In genomic region chr12:49684310-49684854, GRCh38 we compare ENCODE assay signal across 26 cellular contexts.
DNase-seq lines count a peak whose midpoint lies in the region; ATAC-seq and TF ChIP-seq lines count a peak whose summit lies in the region.
"Had no signal": no experiment of that assay in that cellular context is flagged by ENCODE, and none has a peak within 500 bp of the region (broad histone marks: within the 10 kb centered on the region; RNA-seq: fewer than 3 reads in every experiment).

No MANE protein-coding gene starts in this region.

- no peak overlapping the region for H3K9ac ChIP-seq in KMS-11

- no peak for DNase-seq in activated T-cell treated with anti-CD3 and anti-CD28 coated beads, Interleukin-2, amount 50 U/mL, for 24 hours
- DNase-seq in activated T-cell treated with anti-CD3 and anti-CD28 coated beads for 4 hours, result no peak
- no peak for DNase-seq in effector memory CD8-positive, alpha-beta T cell
- DNase-seq in nephron progenitor cell, result no peak
- no peak for DNase-seq in NCI-H524 treated with DMSO at 0.1 percent for 48 hours (lab: John Stamatoyannopoulos, UW)
- DNase-seq: activated CD4-positive, alpha-beta T cell treated with anti-CD3 and anti-CD28 coated beads, Interleukin-2, amount 10 ng/mL, durations not matched to agents 7 days and 5 days; activated CD8-positive, alpha-beta memory T cell treated with anti-CD3 and anti-CD28 coated beads, Interleukin-2, amount 10 ng/mL, durations not matched to agents 7 days and 5 days; activated naive CD4-positive, alpha-beta T cell treated with anti-CD3 and anti-CD28 coated beads for 36 hours; brain microvascular endothelial cell; CD4-positive, alpha-beta T cell; H7; islet precursor cell; NCI-H1436 treated with DMSO at 0.1 percent for 48 hours; NCI-H2081 treated with DMSO at 0.1 percent for 48 hours; NCI-H226; right cardiac atrium; SJCRH30; stimulated activated CD4-positive, alpha-beta T cell treated with anti-CD3 and anti-CD28 coated beads, Interleukin-1b, Interleukin-23, amount 100 ng/mL, for 48 hours; stomach had no signal

- H3K4me3 Mint-ChIP-seq in activated T-cell treated with anti-CD3 and anti-CD28 coated beads, Interleukin-2, amount 50 U/mL, for 24 hours, result no peak overlapping the region
- H3K4me3 Mint-ChIP-seq in effector memory CD8-positive, alpha-beta T cell, result peak overlapping the region; percentile 6 to 25
- no peak overlapping the region for H3K4me3 Mint-ChIP-seq in nephron progenitor cell
- H3K4me3 Mint-ChIP-seq: activated CD4-positive, alpha-beta T cell treated with anti-CD3 and anti-CD28 coated beads, Interleukin-2, amount 10 ng/mL, durations not matched to agents 7 days and 5 days; activated CD8-positive, alpha-beta memory T cell treated with anti-CD3 and anti-CD28 coated beads, Interleukin-2, amount 10 ng/mL, durations not matched to agents 7 days and 5 days; activated naive CD4-positive, alpha-beta T cell treated with anti-CD3 and anti-CD28 coated beads for 36 hours; activated T-helper 1 cell treated with anti-CD3 and anti-CD28 coated beads, Interleukin-12 subunit alpha, Interleukin-12 subunit beta, Interleukin-2, Interleukin-4 antibody, amounts not matched to agents 30 ng/mL and 10 ng/mL and 1 ng/mL, durations not matched to agents 14 hours and 24 hours and 36 hours; CD4-positive, alpha-beta T cell; WTC11 had no signal

- H3K4me1 Mint-ChIP-seq in activated T-cell treated with anti-CD3 and anti-CD28 coated beads, Interleukin-2, amount 50 U/mL, for 24 hours (ENCODE audit: low read depth), result peaks cover 50% of the 10 kb centered on the region
- peaks cover 20 to 47% of the 10 kb centered on the region in 2 donors for H3K4me1 Mint-ChIP-seq in effector memory CD8-positive, alpha-beta T cell (ENCODE audit: low read depth in 2 of 2)
- H3K4me1 Mint-ChIP-seq in nephron progenitor cell, result peaks cover 30% of the 10 kb centered on the region

- H3K36me3 ChIP-seq in KMS-11 (ENCODE audit: insufficient read depth), result no peaks in the 10 kb centered on the region
- H3K36me3 ChIP-seq: brain microvascular endothelial cell, neutrophil, SJCRH30, stomach, vagina had no signal

- H3K9me3 Mint-ChIP-seq in activated T-cell treated with anti-CD3 and anti-CD28 coated beads, Interleukin-2, amount 50 U/mL, for 24 hours, result no peaks in the 10 kb centered on the region
- no peaks in the 10 kb centered on the region for H3K9me3 Mint-ChIP-seq in effector memory CD8-positive, alpha-beta T cell
- no peaks in the 10 kb centered on the region for H3K9me3 Mint-ChIP-seq in nephron progenitor cell
- H3K9me3 Mint-ChIP-seq: activated CD4-positive, alpha-beta T cell treated with anti-CD3 and anti-CD28 coated beads, Interleukin-2, amount 10 ng/mL, durations not matched to agents 7 days and 5 days; activated naive CD4-positive, alpha-beta T cell treated with anti-CD3 and anti-CD28 coated beads for 36 hours; activated T-helper 1 cell treated with anti-CD3 and anti-CD28 coated beads, Interleukin-12 subunit alpha, Interleukin-12 subunit beta, Interleukin-2, Interleukin-4 antibody, amounts not matched to agents 30 ng/mL and 10 ng/mL and 1 ng/mL, durations not matched to agents 14 hours and 24 hours and 36 hours; CD4-positive, alpha-beta T cell; WTC11 had no signal

- H3K4me1 ChIP-seq in KMS-11 (ENCODE audit: low read depth, poor library complexity, severe bottlenecking), result peaks cover 74% of the 10 kb centered on the region
- H3K4me1 ChIP-seq: SJCRH30 had no signal

- no peaks in the 10 kb centered on the region for H3K27me3 Mint-ChIP-seq in activated T-cell treated with anti-CD3 and anti-CD28 coated beads, Interleukin-2, amount 50 U/mL, for 24 hours
- H3K27me3 Mint-ChIP-seq in effector memory CD8-positive, alpha-beta T cell, result no peaks in the 10 kb centered on the region
- peaks cover 5% of the 10 kb centered on the region for H3K27me3 Mint-ChIP-seq in nephron progenitor cell (ENCODE audit: low read depth, poor library complexity)
- H3K27me3 Mint-ChIP-seq: activated CD4-positive, alpha-beta T cell treated with anti-CD3 and anti-CD28 coated beads, Interleukin-2, amount 10 ng/mL, durations not matched to agents 7 days and 5 days; activated CD8-positive, alpha-beta memory T cell treated with anti-CD3 and anti-CD28 coated beads, Interleukin-2, amount 10 ng/mL, durations not matched to agents 7 days and 5 days; CD4-positive, alpha-beta T cell had no signal

- no peak overlapping the region for H3K4me3 ChIP-seq in KMS-11 (IDR thresholded peaks at IDR 0.05; ENCODE audit: insufficient read depth, low read depth, low read length)
- H3K4me3 ChIP-seq: SJCRH30, stomach, vagina had no signal

- peak overlapping the region; percentile 2 for H3K27ac Mint-ChIP-seq in activated T-cell treated with anti-CD3 and anti-CD28 coated beads, Interleukin-2, amount 50 U/mL, for 24 hours
- peak overlapping the region; percentile 42 to 86 for H3K27ac Mint-ChIP-seq in effector memory CD8-positive, alpha-beta T cell
- H3K27ac Mint-ChIP-seq in nephron progenitor cell, result peak overlapping the region; percentile 12
- H3K27ac Mint-ChIP-seq: activated CD4-positive, alpha-beta T cell treated with anti-CD3 and anti-CD28 coated beads, Interleukin-2, amount 10 ng/mL, durations not matched to agents 7 days and 5 days; activated CD8-positive, alpha-beta memory T cell treated with anti-CD3 and anti-CD28 coated beads, Interleukin-2, amount 10 ng/mL, durations not matched to agents 7 days and 5 days; activated naive CD4-positive, alpha-beta T cell treated with anti-CD3 and anti-CD28 coated beads for 36 hours; activated T-helper 1 cell treated with anti-CD3 and anti-CD28 coated beads, Interleukin-12 subunit alpha, Interleukin-12 subunit beta, Interleukin-2, Interleukin-4 antibody, amounts not matched to agents 30 ng/mL and 10 ng/mL and 1 ng/mL, durations not matched to agents 14 hours and 24 hours and 36 hours; WTC11 had no signal

- H2AFZ ChIP-seq in KMS-11 (ENCODE audit: low read depth), result no peak overlapping the region

- peak overlapping the region; percentile 53 for H3K27ac ChIP-seq in KMS-11
- H3K27ac ChIP-seq: brain microvascular endothelial cell, neutrophil, SJCRH30, stomach, vagina had no signal

- ATAC-seq in effector memory CD8-positive, alpha-beta T cell (replicated peaks), result no peak
- ATAC-seq in GM21529 (IDR thresholded peaks at IDR 0.05; ENCODE audit: unreplicated experiment) (no peak), GM21447 (IDR thresholded peaks at IDR 0.05; ENCODE audit: unreplicated experiment) (no peak)
- ATAC-seq: WTC11 had no signal

- TF ChIP-seq CTCF in KMS-11 (conservative IDR thresholded peaks at IDR 0.05; ENCODE audit: low read depth, low read length), result no peak
- TF ChIP-seq CTCF in nephron progenitor cell (IDR thresholded peaks at IDR 0.05), result no peak

- H3K4me2 ChIP-seq in KMS-11, result peak overlapping the region; percentile 88

- no peaks in the 10 kb centered on the region for H3K79me2 ChIP-seq in KMS-11 (ENCODE audit: insufficient read depth, low read depth)

- no peaks in the 10 kb centered on the region for H3K27me3 ChIP-seq in KMS-11 (ENCODE audit: insufficient read depth, low read depth)
- H3K27me3 ChIP-seq: brain microvascular endothelial cell, neutrophil, SJCRH30, stomach, vagina had no signal

- H4K20me1 ChIP-seq in KMS-11 (ENCODE audit: insufficient read depth), result no peaks in the 10 kb centered on the region

- H3K36me3 Mint-ChIP-seq in activated T-cell treated with anti-CD3 and anti-CD28 coated beads, Interleukin-2, amount 50 U/mL, for 24 hours (ENCODE audit: low read depth), result peaks cover 1% of the 10 kb centered on the region
- no peaks in the 10 kb centered on the region for H3K36me3 Mint-ChIP-seq in effector memory CD8-positive, alpha-beta T cell (ENCODE audit: insufficient read depth)
- peaks cover 9% of the 10 kb centered on the region for H3K36me3 Mint-ChIP-seq in nephron progenitor cell (ENCODE audit: low read depth)
- H3K36me3 Mint-ChIP-seq: WTC11 had no signal

Comparison
In these comparisons a context has a peak if more than half of its experiments do, and no peak if none do; other contexts are left out.
1. H3K27ac Mint-ChIP-seq: peak in every context shown above with its lines; median percentile 64 in effector memory CD8-positive, alpha-beta T cell; 12 in nephron progenitor cell; 2 in activated T-cell treated with anti-CD3 and anti-CD28 coated beads, Interleukin-2, amount 50 U/mL, for 24 hours.
2. H3K4me3 Mint-ChIP-seq: peak in effector memory CD8-positive, alpha-beta T cell (2 of 2); none in activated T-cell treated with anti-CD3 and anti-CD28 coated beads, Interleukin-2, amount 50 U/mL, for 24 hours (single experiment) and nephron progenitor cell (single experiment).